In genomic region chr1:10794724-10795304, GRCh38 we compare ENCODE assay signal across 8 cellular contexts. TPM values are rescaled to one million over a fixed set of nuclear protein-coding genes. Genes with fewer than 3 reads are reported as not detected.
A peak's percentile ranks its signal among the peaks of the same experiment; 100 is the strongest.
DNase-seq lines count a peak whose midpoint lies in the region; ATAC-seq lines count a peak whose summit lies in the region.

No MANE protein-coding gene starts in this region.

- H3K4me1 ChIP-seq in rectal smooth muscle tissue (ENCODE audit: control insufficient read depth, insufficient read depth, low read length), result peaks cover 6% of the 10 kb centered on the region

- peak overlapping the region; percentile 73 for H3K9ac ChIP-seq in rectal smooth muscle tissue (ENCODE audit: low read length)

- peaks cover 2% of the 10 kb centered on the region for H3K27me3 ChIP-seq in rectal smooth muscle tissue (ENCODE audit: control insufficient read depth, insufficient read depth, low read length)

- DNase-seq in DMS53 (lab: John Stamatoyannopoulos, UW), result peak; percentile 76
- no peak for DNase-seq in DMS53 treated with DMSO at 0.1 percent for 48 hours (lab: John Stamatoyannopoulos, UW; ENCODE audit: unreplicated experiment)
- DNase-seq in SW480 (ENCODE audit: low spot score), result peak; percentile 33
- DNase-seq in Right ventricle myocardium superior, result peak; percentile 62
- DNase-seq in Ammon's horn (ENCODE audit: low spot score), result no peak
- DNase-seq in NCI-H128 (lab: John Stamatoyannopoulos, UW; ENCODE audit: unreplicated experiment), result no peak

- H3K27ac ChIP-seq in rectal smooth muscle tissue (ENCODE audit: low read depth, low read length), result peak overlapping the region; percentile 84

- intact Hi-C loops in Right ventricle myocardium superior (cut with DNase I), result loop anchor here (5.0 kb wide), 1 partner anchor 67 kb away; no protein-coding TSS in a partner anchor

- H3K4me3 ChIP-seq in rectal smooth muscle tissue (ENCODE audit: low read length), result peak overlapping the region; percentile 80

- no peaks in the 10 kb centered on the region for H3K36me3 ChIP-seq in rectal smooth muscle tissue (ENCODE audit: control insufficient read depth, insufficient read depth, low read length)

- ATAC-seq in Right ventricle myocardium superior (ENCODE audit: poor library complexity) (peak; percentile 41), GM19455 (IDR thresholded peaks at IDR 0.05; ENCODE audit: unreplicated experiment) (no peak)

RNA-seq across cellular contexts. Expression of gene CASZ1, which starts 1.6 kb away (rescaled TPM):
- total RNA-seq in Right ventricle myocardium superior, result 50.3 TPM

Comparison
In these comparisons a context has a peak if more than half of its experiments do, and no peak if none do; other contexts are left out.
1. DNase-seq: peak in DMS53 (single experiment), SW480 (single experiment) and Right ventricle myocardium superior (single experiment); none in DMS53 treated with DMSO at 0.1 percent for 48 hours (single experiment), Ammon's horn (single experiment) and NCI-H128 (single experiment).